In the genomic region with DNA sequence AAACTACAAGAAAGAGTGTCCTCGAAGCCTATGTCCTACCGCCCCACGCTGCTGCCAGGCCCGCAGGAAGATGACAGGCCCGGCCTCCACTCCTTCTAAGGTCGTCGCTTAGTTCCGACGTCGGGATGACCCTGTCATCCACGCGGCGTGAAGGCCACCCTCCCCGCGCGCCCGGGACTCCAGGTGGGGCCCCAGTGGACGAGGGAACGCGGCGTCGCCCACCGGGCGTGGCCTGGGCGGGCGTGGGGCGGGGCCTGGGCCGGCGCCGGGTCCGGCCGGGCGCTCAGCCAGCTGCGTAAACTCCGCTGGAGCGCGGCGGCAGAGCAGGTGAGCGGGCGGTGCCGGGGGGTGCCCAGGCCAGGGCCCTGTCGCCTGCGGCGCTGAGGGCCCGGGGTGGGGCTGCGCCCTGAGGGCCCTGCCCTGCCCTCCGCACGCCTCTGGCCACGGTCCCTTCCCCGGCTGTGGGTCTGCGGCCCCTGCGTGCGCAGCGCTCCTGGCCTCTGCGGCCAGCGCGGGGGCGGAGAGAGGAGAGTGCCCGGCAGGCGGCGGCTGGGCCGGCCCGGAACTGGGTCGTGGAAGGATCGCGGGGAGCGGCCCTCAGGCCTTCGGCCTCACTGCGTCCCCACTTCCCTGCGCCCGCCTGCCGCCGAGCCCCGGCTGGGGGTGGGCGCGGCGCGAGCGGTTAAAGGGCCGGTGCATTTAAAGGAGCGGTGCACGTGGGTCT, we compare ENCODE assay signal across 2 cellular contexts.
TF ChIP-seq lines count a peak whose summit lies in the region.

PSEN2 (plus strand) TSS at position 294 of the 724 bp plus-strand sequence. CDS start 11,292 bp downstream, outside the sequence.

TF ChIP-seq in A549, 52 proteins besides CTCF, POLR2A, EP300 and RAD21 (continued from another document and continues in another):
- TF ChIP-seq JUN (IDR thresholded peaks at IDR 0.05) (peak; percentile 37 to 69; a peak in 2 of 5 replicates), ZNF302 (CRISPR knock-in tag; IDR thresholded peaks at IDR 0.05) (no peak), RCOR1 (IDR thresholded peaks at IDR 0.05; ENCODE audit: low read depth, low read length) (no peak), REST (IDR thresholded peaks at IDR 0.05) (no peak), HDAC2 (IDR thresholded peaks at IDR 0.05) (no peak), RNF2 (IDR thresholded peaks at IDR 0.05; ENCODE audit: borderline replicate concordance, low read depth) (no peak), CEBPB (IDR thresholded peaks at IDR 0.05) (no peak), MAX (IDR thresholded peaks at IDR 0.05) (peak; percentile 60; the same call in 1 of the 2 replicates), BHLHE40 (IDR thresholded peaks at IDR 0.05; ENCODE audit: low read depth, low read length) (no peak), HOXA7 (CRISPR knock-in tag; IDR thresholded peaks at IDR 0.05) (no peak), PHF8 (IDR thresholded peaks at IDR 0.05; ENCODE audit: borderline replicate concordance, low read depth) (peak; percentile 80), E2F6 (IDR thresholded peaks at IDR 0.05; ENCODE audit: borderline replicate concordance, low read depth) (peak; percentile 79), MAFK (IDR thresholded peaks at IDR 0.05; ENCODE audit: partially characterized antibody) (no peak), CHD2 (IDR thresholded peaks at IDR 0.05; ENCODE audit: low read length, partially characterized antibody) (no peak), SMC3 (IDR thresholded peaks at IDR 0.05) (peak; percentile 26; the same call in 2 of the 3 replicates), NR3C1 (IDR thresholded peaks at IDR 0.05) (no peak), KDM5A (IDR thresholded peaks at IDR 0.05) (no peak), CBX8 (IDR thresholded peaks at IDR 0.05) (no peak), HOXB5 (CRISPR knock-in tag; IDR thresholded peaks at IDR 0.05) (0 out of 2 replicates have a peak, but pooled peaks have one; percentile 16), ELK1 (IDR thresholded peaks at IDR 0.05; ENCODE audit: low read depth, low read length) (no peak), NFE2L2 (conservative IDR thresholded peaks at IDR 0.05; ENCODE audit: low read length) (no peak), ESRRA (IDR thresholded peaks at IDR 0.05; ENCODE audit: borderline replicate concordance, low read length) (no peak)
- TF ChIP-seq, protein P1, sequence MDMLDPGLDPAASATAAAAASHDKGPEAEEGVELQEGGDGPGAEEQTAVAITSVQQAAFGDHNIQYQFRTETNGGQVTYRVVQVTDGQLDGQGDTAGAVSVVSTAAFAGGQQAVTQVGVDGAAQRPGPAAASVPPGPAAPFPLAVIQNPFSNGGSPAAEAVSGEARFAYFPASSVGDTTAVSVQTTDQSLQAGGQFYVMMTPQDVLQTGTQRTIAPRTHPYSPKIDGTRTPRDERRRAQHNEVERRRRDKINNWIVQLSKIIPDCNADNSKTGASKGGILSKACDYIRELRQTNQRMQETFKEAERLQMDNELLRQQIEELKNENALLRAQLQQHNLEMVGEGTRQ (IDR thresholded peaks at IDR 0.05) = no peak
- TF ChIP-seq, protein P2, sequence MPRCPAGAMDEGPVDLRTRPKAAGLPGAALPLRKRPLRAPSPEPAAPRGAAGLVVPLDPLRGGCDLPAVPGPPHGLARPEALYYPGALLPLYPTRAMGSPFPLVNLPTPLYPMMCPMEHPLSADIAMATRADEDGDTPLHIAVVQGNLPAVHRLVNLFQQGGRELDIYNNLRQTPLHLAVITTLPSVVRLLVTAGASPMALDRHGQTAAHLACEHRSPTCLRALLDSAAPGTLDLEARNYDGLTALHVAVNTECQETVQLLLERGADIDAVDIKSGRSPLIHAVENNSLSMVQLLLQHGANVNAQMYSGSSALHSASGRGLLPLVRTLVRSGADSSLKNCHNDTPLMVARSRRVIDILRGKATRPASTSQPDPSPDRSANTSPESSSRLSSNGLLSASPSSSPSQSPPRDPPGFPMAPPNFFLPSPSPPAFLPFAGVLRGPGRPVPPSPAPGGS (IDR thresholded peaks at IDR 0.05) = peak; percentile 68; the same call in 2 of the 3 replicates

TF ChIP-seq in HepG2, 621 proteins besides CTCF, POLR2A, EP300 and RAD21 (continued from another document and continues in another):
- TF ChIP-seq, protein P3, sequence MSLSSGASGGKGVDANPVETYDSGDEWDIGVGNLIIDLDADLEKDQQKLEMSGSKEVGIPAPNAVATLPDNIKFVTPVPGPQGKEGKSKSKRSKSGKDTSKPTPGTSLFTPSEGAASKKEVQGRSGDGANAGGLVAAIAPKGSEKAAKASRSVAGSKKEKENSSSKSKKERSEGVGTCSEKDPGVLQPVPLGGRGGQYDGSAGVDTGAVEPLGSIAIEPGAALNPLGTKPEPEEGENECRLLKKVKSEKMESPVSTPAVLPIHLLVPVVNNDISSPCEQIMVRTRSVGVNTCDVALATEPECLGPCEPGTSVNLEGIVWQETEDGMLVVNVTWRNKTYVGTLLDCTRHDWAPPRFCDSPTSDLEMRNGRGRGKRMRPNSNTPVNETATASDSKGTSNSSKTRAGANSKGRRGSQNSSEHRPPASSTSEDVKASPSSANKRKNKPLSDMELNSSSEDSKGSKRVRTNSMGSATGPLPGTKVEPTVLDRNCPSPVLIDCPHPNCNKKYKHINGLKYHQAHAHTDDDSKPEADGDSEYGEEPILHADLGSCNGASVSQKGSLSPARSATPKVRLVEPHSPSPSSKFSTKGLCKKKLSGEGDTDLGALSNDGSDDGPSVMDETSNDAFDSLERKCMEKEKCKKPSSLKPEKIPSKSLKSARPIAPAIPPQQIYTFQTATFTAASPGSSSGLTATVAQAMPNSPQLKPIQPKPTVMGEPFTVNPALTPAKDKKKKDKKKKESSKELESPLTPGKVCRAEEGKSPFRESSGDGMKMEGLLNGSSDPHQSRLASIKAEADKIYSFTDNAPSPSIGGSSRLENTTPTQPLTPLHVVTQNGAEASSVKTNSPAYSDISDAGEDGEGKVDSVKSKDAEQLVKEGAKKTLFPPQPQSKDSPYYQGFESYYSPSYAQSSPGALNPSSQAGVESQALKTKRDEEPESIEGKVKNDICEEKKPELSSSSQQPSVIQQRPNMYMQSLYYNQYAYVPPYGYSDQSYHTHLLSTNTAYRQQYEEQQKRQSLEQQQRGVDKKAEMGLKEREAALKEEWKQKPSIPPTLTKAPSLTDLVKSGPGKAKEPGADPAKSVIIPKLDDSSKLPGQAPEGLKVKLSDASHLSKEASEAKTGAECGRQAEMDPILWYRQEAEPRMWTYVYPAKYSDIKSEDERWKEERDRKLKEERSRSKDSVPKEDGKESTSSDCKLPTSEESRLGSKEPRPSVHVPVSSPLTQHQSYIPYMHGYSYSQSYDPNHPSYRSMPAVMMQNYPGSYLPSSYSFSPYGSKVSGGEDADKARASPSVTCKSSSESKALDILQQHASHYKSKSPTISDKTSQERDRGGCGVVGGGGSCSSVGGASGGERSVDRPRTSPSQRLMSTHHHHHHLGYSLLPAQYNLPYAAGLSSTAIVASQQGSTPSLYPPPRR (CRISPR knock-in tag; IDR thresholded peaks at IDR 0.05; ENCODE audit: borderline replicate concordance) = no peak
- TF ChIP-seq ZNF687 (CRISPR knock-in tag; IDR thresholded peaks at IDR 0.05) (peak; percentile 87), GABPA (IDR thresholded peaks at IDR 0.05; ENCODE audit: low read depth, low read length) (no peak), GABPA (CRISPR knock-in tag; IDR thresholded peaks at IDR 0.05; ENCODE audit: low read depth) (no peak), ATF4 (CRISPR knock-in tag; IDR thresholded peaks at IDR 0.05) (no peak), TBP (CRISPR knock-in tag; IDR thresholded peaks at IDR 0.05) (no peak), ZNF292 (CRISPR knock-in tag; IDR thresholded peaks at IDR 0.05; ENCODE audit: borderline replicate concordance, low read depth) (no peak), TRIM24 (CRISPR knock-in tag; IDR thresholded peaks at IDR 0.05) (no peak), ZNF788 (CRISPR knock-in tag; IDR thresholded peaks at IDR 0.05; ENCODE audit: borderline replicate concordance) (no peak), ZMAT3 (CRISPR knock-in tag; conservative IDR thresholded peaks at IDR 0.05) (0 out of 2 replicates have a peak, but pooled peaks have one; percentile 45), ZNF772 (CRISPR knock-in tag; IDR thresholded peaks at IDR 0.05) (no peak), NCOA2 (CRISPR knock-in tag; IDR thresholded peaks at IDR 0.05) (no peak), ZNF691 (CRISPR knock-in tag; IDR thresholded peaks at IDR 0.05; ENCODE audit: borderline replicate concordance, low read depth) (no peak), SALL2 (CRISPR knock-in tag; IDR thresholded peaks at IDR 0.05) (no peak; the same call in 1 of the 2 replicates), ZNF12 (CRISPR knock-in tag; IDR thresholded peaks at IDR 0.05) (no peak), NFYC (CRISPR knock-in tag; IDR thresholded peaks at IDR 0.05) (no peak), ZNF83 (CRISPR knock-in tag; IDR thresholded peaks at IDR 0.05; ENCODE audit: borderline replicate concordance) (no peak), MAZ (IDR thresholded peaks at IDR 0.05; ENCODE audit: borderline replicate concordance, low read depth, low read length) (no peak), MAZ (CRISPR knock-in tag; IDR thresholded peaks at IDR 0.05; ENCODE audit: low read depth) (peak; percentile 78)
- TF ChIP-seq, protein P4, sequence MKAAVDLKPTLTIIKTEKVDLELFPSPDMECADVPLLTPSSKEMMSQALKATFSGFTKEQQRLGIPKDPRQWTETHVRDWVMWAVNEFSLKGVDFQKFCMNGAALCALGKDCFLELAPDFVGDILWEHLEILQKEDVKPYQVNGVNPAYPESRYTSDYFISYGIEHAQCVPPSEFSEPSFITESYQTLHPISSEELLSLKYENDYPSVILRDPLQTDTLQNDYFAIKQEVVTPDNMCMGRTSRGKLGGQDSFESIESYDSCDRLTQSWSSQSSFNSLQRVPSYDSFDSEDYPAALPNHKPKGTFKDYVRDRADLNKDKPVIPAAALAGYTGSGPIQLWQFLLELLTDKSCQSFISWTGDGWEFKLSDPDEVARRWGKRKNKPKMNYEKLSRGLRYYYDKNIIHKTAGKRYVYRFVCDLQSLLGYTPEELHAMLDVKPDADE (CRISPR knock-in tag; IDR thresholded peaks at IDR 0.05) = no peak
- TF ChIP-seq, protein P5, sequence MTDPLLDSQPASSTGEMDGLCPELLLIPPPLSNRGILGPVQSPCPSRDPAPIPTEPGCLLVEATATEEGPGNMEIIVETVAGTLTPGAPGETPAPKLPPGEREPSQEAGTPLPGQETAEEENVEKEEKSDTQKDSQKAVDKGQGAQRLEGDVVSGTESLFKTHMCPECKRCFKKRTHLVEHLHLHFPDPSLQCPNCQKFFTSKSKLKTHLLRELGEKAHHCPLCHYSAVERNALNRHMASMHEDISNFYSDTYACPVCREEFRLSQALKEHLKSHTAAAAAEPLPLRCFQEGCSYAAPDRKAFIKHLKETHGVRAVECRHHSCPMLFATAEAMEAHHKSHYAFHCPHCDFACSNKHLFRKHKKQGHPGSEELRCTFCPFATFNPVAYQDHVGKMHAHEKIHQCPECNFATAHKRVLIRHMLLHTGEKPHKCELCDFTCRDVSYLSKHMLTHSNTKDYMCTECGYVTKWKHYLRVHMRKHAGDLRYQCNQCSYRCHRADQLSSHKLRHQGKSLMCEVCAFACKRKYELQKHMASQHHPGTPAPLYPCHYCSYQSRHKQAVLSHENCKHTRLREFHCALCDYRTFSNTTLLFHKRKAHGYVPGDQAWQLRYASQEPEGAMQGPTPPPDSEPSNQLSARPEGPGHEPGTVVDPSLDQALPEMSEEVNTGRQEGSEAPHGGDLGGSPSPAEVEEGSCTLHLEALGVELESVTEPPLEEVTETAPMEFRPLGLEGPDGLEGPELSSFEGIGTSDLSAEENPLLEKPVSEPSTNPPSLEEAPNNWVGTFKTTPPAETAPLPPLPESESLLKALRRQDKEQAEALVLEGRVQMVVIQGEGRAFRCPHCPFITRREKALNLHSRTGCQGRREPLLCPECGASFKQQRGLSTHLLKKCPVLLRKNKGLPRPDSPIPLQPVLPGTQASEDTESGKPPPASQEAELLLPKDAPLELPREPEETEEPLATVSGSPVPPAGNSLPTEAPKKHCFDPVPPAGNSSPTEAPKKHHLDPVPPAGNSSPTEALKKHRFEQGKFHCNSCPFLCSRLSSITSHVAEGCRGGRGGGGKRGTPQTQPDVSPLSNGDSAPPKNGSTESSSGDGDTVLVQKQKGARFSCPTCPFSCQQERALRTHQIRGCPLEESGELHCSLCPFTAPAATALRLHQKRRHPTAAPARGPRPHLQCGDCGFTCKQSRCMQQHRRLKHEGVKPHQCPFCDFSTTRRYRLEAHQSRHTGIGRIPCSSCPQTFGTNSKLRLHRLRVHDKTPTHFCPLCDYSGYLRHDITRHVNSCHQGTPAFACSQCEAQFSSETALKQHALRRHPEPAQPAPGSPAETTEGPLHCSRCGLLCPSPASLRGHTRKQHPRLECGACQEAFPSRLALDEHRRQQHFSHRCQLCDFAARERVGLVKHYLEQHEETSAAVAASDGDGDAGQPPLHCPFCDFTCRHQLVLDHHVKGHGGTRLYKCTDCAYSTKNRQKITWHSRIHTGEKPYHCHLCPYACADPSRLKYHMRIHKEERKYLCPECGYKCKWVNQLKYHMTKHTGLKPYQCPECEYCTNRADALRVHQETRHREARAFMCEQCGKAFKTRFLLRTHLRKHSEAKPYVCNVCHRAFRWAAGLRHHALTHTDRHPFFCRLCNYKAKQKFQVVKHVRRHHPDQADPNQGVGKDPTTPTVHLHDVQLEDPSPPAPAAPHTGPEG (CRISPR knock-in tag; IDR thresholded peaks at IDR 0.05) = no peak
